In genomic region chr11:3609416-3610265, GRCh38 we compare ENCODE assay signal across 8 cellular contexts. TPM values are rescaled to one million over a fixed set of nuclear protein-coding genes. Genes with fewer than 3 reads are reported as not detected.
A peak's percentile ranks its signal among the peaks of the same experiment; 100 is the strongest.
DNase-seq lines count a peak whose midpoint lies in the region; ATAC-seq and TF ChIP-seq lines count a peak whose summit lies in the region.

No MANE protein-coding gene starts in this region.

- peak in 1 of 3 donors; percentile 63 for TF ChIP-seq CTCF in omental fat pad (IDR thresholded peaks at IDR 0.05)

- peak overlapping the region; percentile 15 for H3K27ac Mint-ChIP-seq in T-helper 1 cell treated with Interleukin-12 subunit alpha and Interleukin-12 subunit beta and Interleukin-4 antibody, amounts not matched to agents 30 μg/mL and 1 μg/mL, for 36 hours

- ATAC-seq in esophagus mucosa (peak; percentile 59), omental fat pad (ENCODE audit: low FRiP score) (peak; percentile 14), HG02884 (IDR thresholded peaks at IDR 0.05; ENCODE audit: unreplicated experiment) (no peak)

- peaks cover 7% of the 10 kb centered on the region for H3K9me3 Mint-ChIP-seq in T-helper 1 cell treated with Interleukin-12 subunit alpha and Interleukin-12 subunit beta and Interleukin-4 antibody, amounts not matched to agents 30 μg/mL and 1 μg/mL, for 36 hours

- H3K4me1 Mint-ChIP-seq in T-helper 1 cell treated with Interleukin-12 subunit alpha and Interleukin-12 subunit beta and Interleukin-4 antibody, amounts not matched to agents 30 μg/mL and 1 μg/mL, for 36 hours (ENCODE audit: low read depth): peaks cover 8% of the 10 kb centered on the region

- H3K4me3 Mint-ChIP-seq in T-helper 1 cell treated with Interleukin-12 subunit alpha and Interleukin-12 subunit beta and Interleukin-4 antibody, amounts not matched to agents 30 μg/mL and 1 μg/mL, for 36 hours: no peak overlapping the region

- peaks cover 4% of the 10 kb centered on the region for H3K27me3 Mint-ChIP-seq in T-helper 1 cell treated with Interleukin-12 subunit alpha and Interleukin-12 subunit beta and Interleukin-4 antibody, amounts not matched to agents 30 μg/mL and 1 μg/mL, for 36 hours (ENCODE audit: low read depth)

- DNase-seq in NCI-H1105 treated with DMSO at 0.1 percent for 48 hours (lab: John Stamatoyannopoulos, UW) (peak; percentile 9), NCI-H1105 (lab: John Stamatoyannopoulos, UW) (no peak), HPDE6-E6E7 (ENCODE audit: extremely low spot score) (peak; percentile 26), omental fat pad (ENCODE audit: low spot score) (no peak), UCSD-AML1 (lab: John Stamatoyannopoulos, UW; ENCODE audit: unreplicated experiment) (no peak)

- no peaks in the 10 kb centered on the region for H3K36me3 Mint-ChIP-seq in T-helper 1 cell treated with Interleukin-12 subunit alpha and Interleukin-12 subunit beta and Interleukin-4 antibody, amounts not matched to agents 30 μg/mL and 1 μg/mL, for 36 hours (ENCODE audit: low read depth)

RNA-seq across cellular contexts. Expression of gene ART5, which starts 32.2 kb away (rescaled TPM):
- total RNA-seq in esophagus mucosa: not detected
- total RNA-seq in omental fat pad: under 1 TPM in 2 of 4 donors, not detected in 2; 0.63 to 0.65 TPM

RNA-seq across cellular contexts. Expression of gene ART1, which starts 35.3 kb away (rescaled TPM):
- not detected for total RNA-seq in esophagus mucosa
- not detected for total RNA-seq in omental fat pad

Comparison
In these comparisons a context has a peak if more than half of its experiments do, and no peak if none do; other contexts are left out.
1. DNase-seq: peak in NCI-H1105 treated with DMSO at 0.1 percent for 48 hours (single experiment) and HPDE6-E6E7 (single experiment); none in NCI-H1105 (single experiment), omental fat pad (single experiment) and UCSD-AML1 (single experiment).